ENCODE assay signal across 18 cellular contexts in genomic region chr5:98639258-98639657, GRCh38.
A peak's percentile ranks its signal among the peaks of the same experiment; 100 is the strongest.
DNase-seq lines count a peak whose midpoint lies in the region; ATAC-seq and TF ChIP-seq lines count a peak whose summit lies in the region.
"Had no signal": no experiment of that assay in that cellular context is flagged by ENCODE, and none has a peak within 500 bp of the region (broad histone marks: within the 10 kb centered on the region; RNA-seq: fewer than 3 reads in every experiment).

No MANE protein-coding gene starts in this region.

- no peak for ATAC-seq in HG03565 (IDR thresholded peaks at IDR 0.05; ENCODE audit: unreplicated experiment)
- no peak for ATAC-seq in HG02571 (IDR thresholded peaks at IDR 0.05; ENCODE audit: unreplicated experiment)
- ATAC-seq: K562 had no signal

- peak overlapping the region in 1 of 5 experiments; percentile 18 for H3K4me3 Mint-ChIP-seq in brain
- H3K4me3 Mint-ChIP-seq: B cell had no signal

- H3K36me3 Mint-ChIP-seq in brain = no peaks in the 10 kb centered on the region

- peak overlapping the region in 4 of 5 experiments; percentile 72 to 86 (median 84) for H3K27ac Mint-ChIP-seq in brain
- H3K27ac Mint-ChIP-seq: B cell had no signal

- H3K4me1 Mint-ChIP-seq in brain = peaks cover 64% of the 10 kb centered on the region
- H3K4me1 Mint-ChIP-seq: B cell had no signal

- peaks cover 7% of the 10 kb centered on the region for H3K27me3 Mint-ChIP-seq in brain
- H3K27me3 Mint-ChIP-seq: B cell had no signal

- no peak for TF ChIP-seq CTCF in brain (conservative IDR thresholded peaks at IDR 0.05)

- peak; percentile 27 for DNase-seq in NCI-H748 (lab: John Stamatoyannopoulos, UW; ENCODE audit: unreplicated experiment)
- DNase-seq in NCI-H748 treated with DMSO at 0.1 percent for 48 hours (lab: John Stamatoyannopoulos, UW) = no peak
- peak; percentile 44 to 78 for DNase-seq in NCI-H446 (lab: John Stamatoyannopoulos, UW)
- DNase-seq in pons (ENCODE audit: low spot score) = peak; percentile 8
- DNase-seq in KG1 (lab: John Stamatoyannopoulos, UW) = no peak
- DNase-seq: DMS 273 treated with DMSO at 0.1 percent for 48 hours, GF-D8, H7, NCI-H1436 treated with DMSO at 0.1 percent for 48 hours, NCI-H2107, NCI-H82, PC-9 had no signal

- peaks cover 0 to 3% (median 0%) of the 10 kb centered on the region in 5 experiments for H3K9me3 Mint-ChIP-seq in brain
- H3K9me3 Mint-ChIP-seq: HFFc6 had no signal

Comparison
In these comparisons a context has a peak if more than half of its experiments do, and no peak if none do; other contexts are left out.
1. DNase-seq: peak in NCI-H748 (single experiment), NCI-H446 (2 of 2) and pons (single experiment); none in NCI-H748 treated with DMSO at 0.1 percent for 48 hours (single experiment) and KG1 (single experiment).